ENCODE assay signal across 1 cellular context in the genomic region with DNA sequence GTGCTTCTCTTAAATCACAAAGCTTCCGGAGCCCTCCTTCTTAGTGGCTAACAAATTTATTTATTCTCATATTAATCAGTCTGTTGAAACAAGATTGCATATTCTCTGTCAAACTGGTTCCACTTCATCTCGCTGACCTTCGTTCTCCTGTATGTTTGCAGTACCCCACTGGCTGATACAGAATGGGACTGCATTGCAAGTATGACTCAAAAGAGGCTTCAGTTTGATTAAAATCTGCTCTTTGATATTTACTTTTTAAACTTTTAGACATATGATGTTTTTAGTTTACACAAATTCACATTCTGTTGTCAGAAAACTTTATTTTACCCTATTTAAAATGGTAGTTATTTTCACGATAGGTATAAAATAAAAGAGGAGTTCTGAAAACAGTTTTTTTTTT.
TF ChIP-seq lines count a peak whose summit lies in the region.

No MANE protein-coding gene starts in this region.

TF ChIP-seq in HepG2, 621 proteins besides CTCF, POLR2A, EP300 and RAD21 (continued from another document and continues in another):
- TF ChIP-seq GLMP (CRISPR knock-in tag; IDR thresholded peaks at IDR 0.05; ENCODE audit: borderline replicate concordance), result no peak
- TF ChIP-seq ZNF362 (CRISPR knock-in tag; IDR thresholded peaks at IDR 0.05; ENCODE audit: borderline replicate concordance), result peak; percentile 57; the same call in 1 of the 2 replicates
- no peak for TF ChIP-seq ZNF224 (CRISPR knock-in tag; IDR thresholded peaks at IDR 0.05)
- no peak for TF ChIP-seq RAD51 (IDR thresholded peaks at IDR 0.05; ENCODE audit: borderline replicate concordance)
- no peak for TF ChIP-seq DRAP1 (CRISPR knock-in tag; IDR thresholded peaks at IDR 0.05)
- no peak for TF ChIP-seq EHMT2 (IDR thresholded peaks at IDR 0.05; ENCODE audit: borderline replicate concordance, low read depth, low read length)
- TF ChIP-seq, protein P1, sequence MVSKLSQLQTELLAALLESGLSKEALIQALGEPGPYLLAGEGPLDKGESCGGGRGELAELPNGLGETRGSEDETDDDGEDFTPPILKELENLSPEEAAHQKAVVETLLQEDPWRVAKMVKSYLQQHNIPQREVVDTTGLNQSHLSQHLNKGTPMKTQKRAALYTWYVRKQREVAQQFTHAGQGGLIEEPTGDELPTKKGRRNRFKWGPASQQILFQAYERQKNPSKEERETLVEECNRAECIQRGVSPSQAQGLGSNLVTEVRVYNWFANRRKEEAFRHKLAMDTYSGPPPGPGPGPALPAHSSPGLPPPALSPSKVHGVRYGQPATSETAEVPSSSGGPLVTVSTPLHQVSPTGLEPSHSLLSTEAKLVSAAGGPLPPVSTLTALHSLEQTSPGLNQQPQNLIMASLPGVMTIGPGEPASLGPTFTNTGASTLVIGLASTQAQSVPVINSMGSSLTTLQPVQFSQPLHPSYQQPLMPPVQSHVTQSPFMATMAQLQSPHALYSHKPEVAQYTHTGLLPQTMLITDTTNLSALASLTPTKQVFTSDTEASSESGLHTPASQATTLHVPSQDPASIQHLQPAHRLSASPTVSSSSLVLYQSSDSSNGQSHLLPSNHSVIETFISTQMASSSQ (IDR thresholded peaks at IDR 0.05; ENCODE audit: low read depth), result no peak
- TF ChIP-seq, protein P1 (CRISPR knock-in tag; IDR thresholded peaks at IDR 0.05; ENCODE audit: borderline replicate concordance), result 0 out of 2 replicates have a peak, but pooled peaks have one; percentile 21
- no peak for TF ChIP-seq ZFY (CRISPR knock-in tag; IDR thresholded peaks at IDR 0.05)
- no peak for TF ChIP-seq PRDM4 (CRISPR knock-in tag; IDR thresholded peaks at IDR 0.05; ENCODE audit: borderline replicate concordance)
- TF ChIP-seq TEAD3 (CRISPR knock-in tag; optimal IDR thresholded peaks at IDR 0.05; ENCODE audit: borderline replicate concordance), result peak; percentile 50
- peak; percentile 83 for TF ChIP-seq FOSL2 (CRISPR knock-in tag; IDR thresholded peaks at IDR 0.05)
- TF ChIP-seq HMG20A (CRISPR knock-in tag; IDR thresholded peaks at IDR 0.05; ENCODE audit: borderline replicate concordance), result peak; percentile 40; the same call in 1 of the 2 replicates
- TF ChIP-seq ZNF556 (CRISPR knock-in tag; IDR thresholded peaks at IDR 0.05; ENCODE audit: borderline replicate concordance), result no peak
- TF ChIP-seq HOMEZ (CRISPR knock-in tag; IDR thresholded peaks at IDR 0.05; ENCODE audit: low read depth), result 0 out of 2 replicates have a peak, but pooled peaks have one; percentile 24
- TF ChIP-seq NR2C2 (CRISPR knock-in tag; IDR thresholded peaks at IDR 0.05; ENCODE audit: borderline replicate concordance), result 0 out of 2 replicates have a peak, but pooled peaks have one; percentile 32
- TF ChIP-seq HNRNPLL (IDR thresholded peaks at IDR 0.05; ENCODE audit: low read depth, low read length, poor library complexity, severe bottlenecking), result no peak
- TF ChIP-seq GATA4 (IDR thresholded peaks at IDR 0.05; ENCODE audit: borderline replicate concordance, low read depth), result peak; percentile 53; the same call in 1 of the 2 replicates
- TF ChIP-seq, protein P2, sequence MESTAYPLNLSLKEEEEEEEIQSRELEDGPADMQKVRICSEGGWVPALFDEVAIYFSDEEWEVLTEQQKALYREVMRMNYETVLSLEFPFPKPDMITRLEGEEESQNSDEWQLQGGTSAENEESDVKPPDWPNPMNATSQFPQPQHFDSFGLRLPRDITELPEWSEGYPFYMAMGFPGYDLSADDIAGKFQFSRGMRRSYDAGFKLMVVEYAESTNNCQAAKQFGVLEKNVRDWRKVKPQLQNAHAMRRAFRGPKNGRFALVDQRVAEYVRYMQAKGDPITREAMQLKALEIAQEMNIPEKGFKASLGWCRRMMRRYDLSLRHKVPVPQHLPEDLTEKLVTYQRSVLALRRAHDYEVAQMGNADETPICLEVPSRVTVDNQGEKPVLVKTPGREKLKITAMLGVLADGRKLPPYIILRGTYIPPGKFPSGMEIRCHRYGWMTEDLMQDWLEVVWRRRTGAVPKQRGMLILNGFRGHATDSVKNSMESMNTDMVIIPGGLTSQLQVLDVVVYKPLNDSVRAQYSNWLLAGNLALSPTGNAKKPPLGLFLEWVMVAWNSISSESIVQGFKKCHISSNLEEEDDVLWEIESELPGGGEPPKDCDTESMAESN (CRISPR knock-in tag; conservative IDR thresholded peaks at IDR 0.05), result no peak
- TF ChIP-seq SALL1 (CRISPR knock-in tag; IDR thresholded peaks at IDR 0.05), result peak; percentile 63; the same call in 1 of the 2 replicates
- 0 out of 2 replicates have a peak, but pooled peaks have one; percentile 38 for TF ChIP-seq MIXL1 (CRISPR knock-in tag; IDR thresholded peaks at IDR 0.05)
- TF ChIP-seq TERF1 (CRISPR knock-in tag; IDR thresholded peaks at IDR 0.05), result no peak
- TF ChIP-seq MED1 (CRISPR knock-in tag; IDR thresholded peaks at IDR 0.05), result 0 out of 2 replicates have a peak, but pooled peaks have one; percentile 27
- TF ChIP-seq ZFP62 (CRISPR knock-in tag; IDR thresholded peaks at IDR 0.05), result no peak
- TF ChIP-seq, protein P3, sequence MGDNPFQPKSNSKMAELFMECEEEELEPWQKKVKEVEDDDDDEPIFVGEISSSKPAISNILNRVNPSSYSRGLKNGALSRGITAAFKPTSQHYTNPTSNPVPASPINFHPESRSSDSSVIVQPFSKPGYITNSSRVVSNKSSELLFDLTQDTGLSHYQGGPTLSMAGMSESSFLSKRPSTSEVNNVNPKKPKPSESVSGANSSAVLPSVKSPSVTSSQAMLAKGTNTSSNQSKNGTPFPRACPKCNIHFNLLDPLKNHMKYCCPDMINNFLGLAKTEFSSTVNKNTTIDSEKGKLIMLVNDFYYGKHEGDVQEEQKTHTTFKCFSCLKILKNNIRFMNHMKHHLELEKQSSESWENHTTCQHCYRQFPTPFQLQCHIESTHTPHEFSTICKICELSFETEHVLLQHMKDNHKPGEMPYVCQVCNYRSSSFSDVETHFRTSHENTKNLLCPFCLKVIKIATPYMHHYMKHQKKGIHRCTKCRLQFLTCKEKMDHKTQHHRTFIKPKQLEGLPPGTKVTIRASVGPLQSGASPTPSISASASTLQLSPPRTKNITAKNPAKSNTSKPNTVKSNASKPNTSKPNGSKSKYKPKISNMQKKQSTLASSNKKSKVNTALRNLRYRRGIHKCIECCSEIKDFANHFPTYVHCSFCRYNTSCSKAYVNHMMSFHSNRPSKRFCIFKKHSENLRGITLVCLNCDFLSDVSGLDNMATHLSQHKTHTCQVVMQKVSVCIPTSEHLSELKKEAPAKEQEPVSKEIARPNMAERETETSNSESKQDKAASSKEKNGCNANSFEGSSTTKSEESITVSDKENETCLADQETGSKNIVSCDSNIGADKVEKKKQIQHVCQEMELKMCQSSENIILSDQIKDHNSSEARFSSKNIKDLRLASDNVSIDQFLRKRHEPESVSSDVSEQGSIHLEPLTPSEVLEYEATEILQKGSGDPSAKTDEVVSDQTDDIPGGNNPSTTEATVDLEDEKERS (CRISPR knock-in tag; IDR thresholded peaks at IDR 0.05), result no peak
- no peak for TF ChIP-seq NAIF1 (CRISPR knock-in tag; IDR thresholded peaks at IDR 0.05; ENCODE audit: borderline replicate concordance)
- TF ChIP-seq CEBPG (CRISPR knock-in tag; IDR thresholded peaks at IDR 0.05), result peak; percentile 74
- TF ChIP-seq ZNF20 (CRISPR knock-in tag; IDR thresholded peaks at IDR 0.05), result no peak
- TF ChIP-seq ELF3 (CRISPR knock-in tag; IDR thresholded peaks at IDR 0.05), result peak; percentile 31; the same call in 1 of the 2 replicates
- TF ChIP-seq CREB1 (IDR thresholded peaks at IDR 0.05), result no peak
- TF ChIP-seq CREB1 (CRISPR knock-in tag; IDR thresholded peaks at IDR 0.05), result peak; percentile 33; the same call in 1 of the 2 replicates
- TF ChIP-seq ZNF18 (CRISPR knock-in tag; IDR thresholded peaks at IDR 0.05; ENCODE audit: insufficient replicate concordance), result peak; percentile 36
- TF ChIP-seq MBNL3 (CRISPR knock-in tag; conservative IDR thresholded peaks at IDR 0.05), result no peak
- TF ChIP-seq ISX (CRISPR knock-in tag; conservative IDR thresholded peaks at IDR 0.05), result no peak
- peak; percentile 29; the same call in 1 of the 2 replicates for TF ChIP-seq CHD4 (IDR thresholded peaks at IDR 0.05; ENCODE audit: borderline replicate concordance, low read length)
- no peak for TF ChIP-seq FOXP1 (IDR thresholded peaks at IDR 0.05)
- peak; percentile 58; the same call in 1 of the 2 replicates for TF ChIP-seq FOXP1 (CRISPR knock-in tag; IDR thresholded peaks at IDR 0.05)
